Comparison of ENCODE assay signal across 9 cellular contexts in genomic region chr17:75652934-75653549, GRCh38. TPM values are rescaled to one million over a fixed set of nuclear protein-coding genes. Genes with fewer than 3 reads are reported as not detected.
DNase-seq lines count a peak whose midpoint lies in the region; ATAC-seq, FAIRE-seq and TF ChIP-seq lines count a peak whose summit lies in the region.
"Had no signal": no experiment of that assay in that cellular context is flagged by ENCODE, and none has a peak within 500 bp of the region (broad histone marks: within the 10 kb centered on the region; RNA-seq: fewer than 3 reads in every experiment).

No MANE protein-coding gene starts in this region.

- peak overlapping the region; percentile 10; the same call in 1 of the 2 replicates for H3K27ac ChIP-seq in RWPE1
- no peak overlapping the region for H3K27ac ChIP-seq in H1 (ENCODE audit: low read depth, low read length)
- H3K27ac ChIP-seq in naive thymus-derived CD4-positive, alpha-beta T cell (ENCODE audit: low read depth, low read length), result no peak overlapping the region

- H2BK120ac ChIP-seq in H1 (replicated peaks; ENCODE audit: low read depth, low read length), result no peak overlapping the region

- no peaks in the 10 kb centered on the region for H3K79me2 ChIP-seq in H1 (ENCODE audit: control insufficient read depth in 1 of 2, insufficient read depth in 2 of 2, low read length in 2 of 2)

- H3K18ac ChIP-seq in H1 (ENCODE audit: extremely low read depth, low read length), result no peak overlapping the region

- H3K4me1 ChIP-seq in H1 (replicated peaks in 1 of 4; ENCODE audit: control insufficient read depth in 3 of 4, insufficient read depth in 4 of 4, low read length in 3 of 4), result no peaks in the 10 kb centered on the region
- H3K4me1 ChIP-seq in naive thymus-derived CD4-positive, alpha-beta T cell (ENCODE audit: control insufficient read depth in 2 of 2, insufficient read depth in 2 of 2, low read length in 2 of 2), result no peaks in the 10 kb centered on the region

- peaks cover 0 to 5% of the 10 kb centered on the region in 2 experiments for H4K20me1 ChIP-seq in H1 (replicated peaks in 1 of 2; ENCODE audit: control insufficient read depth in 1 of 2, insufficient read depth in 2 of 2, low read length in 2 of 2)

- H3K4me1 Mint-ChIP-seq in naive thymus-derived CD4-positive, alpha-beta T cell, result peaks cover 0 to 11% (median 4%) of the 10 kb centered on the region in 7 donors

- no peak overlapping the region for H3K4me3 Mint-ChIP-seq in naive thymus-derived CD4-positive, alpha-beta T cell

- no peaks in the 10 kb centered on the region for H3K79me1 ChIP-seq in H1 (ENCODE audit: low read depth, low read length)

- TF ChIP-seq CTCF in RWPE1 (conservative IDR thresholded peaks at IDR 0.05; ENCODE audit: low read depth) (peak; percentile 79), H1 (IDR thresholded peaks at IDR 0.05; ENCODE audit: control extremely low read depth in 1 of 3, insufficient read depth in 1 of 3, low read depth in 1 of 3, low read length in 3 of 3) (peak; percentile 92 to 94 (median 93))

- no peak overlapping the region for H3K23ac ChIP-seq in H1 (ENCODE audit: insufficient read length)

- no peak overlapping the region for H2BK20ac ChIP-seq in H1 (ENCODE audit: low read length)

- no peaks in the 10 kb centered on the region for H3K9me3 Mint-ChIP-seq in naive thymus-derived CD4-positive, alpha-beta T cell

- H2AFZ ChIP-seq in H1 (ENCODE audit: low read length), result no peak overlapping the region

- peaks cover 6 to 36% (median 11%) of the 10 kb centered on the region in 4 experiments; a peak in 7 of 8 replicates for H3K36me3 ChIP-seq in H1 (ENCODE audit: control insufficient read depth in 2 of 4, insufficient read depth in 4 of 4, low read length in 3 of 4)
- peaks cover 0 to 52% (median 0%) of the 10 kb centered on the region in 3 experiments for H3K36me3 ChIP-seq in naive thymus-derived CD4-positive, alpha-beta T cell (ENCODE audit: control insufficient read depth in 2 of 3, insufficient read depth in 3 of 3, low read length in 3 of 3)

- no peak overlapping the region for H2AK5ac ChIP-seq in H1 (ENCODE audit: low read depth, low read length)

- H3K9ac ChIP-seq in H1 (replicated peaks in 1 of 4; ENCODE audit: extremely low read depth in 1 of 4, low read depth in 3 of 4, low read length in 3 of 4), result no peak overlapping the region; a peak in 1 of 7 replicates

- no peak overlapping the region for H3K14ac ChIP-seq in H1 (ENCODE audit: insufficient read length)

- no peak for TF ChIP-seq EP300 in H1 (IDR thresholded peaks at IDR 0.05; ENCODE audit: borderline replicate concordance in 1 of 2, low read depth in 2 of 2, low read length in 2 of 2)

- H3K4me3 ChIP-seq in H1 (ENCODE audit: extremely low read depth in 1 of 4, insufficient read depth in 2 of 4, low read depth in 3 of 4, low read length in 4 of 4), result no peak overlapping the region
- H3K4me3 ChIP-seq in naive thymus-derived CD4-positive, alpha-beta T cell (ENCODE audit: low read length), result no peak overlapping the region

- peaks cover 0 to 45% (median 6%) of the 10 kb centered on the region in 5 donors for H3K36me3 Mint-ChIP-seq in naive thymus-derived CD4-positive, alpha-beta T cell

- DNase-seq in COR-L47 (lab: John Stamatoyannopoulos, UW), result peak; percentile 24
- DNase-seq in RWPE1 (ENCODE audit: low spot score), result peak; percentile 26
- peak in 1 of 2 experiments; percentile 77 for DNase-seq in H1 (ENCODE audit: low read depth in 1 of 2, low spot score in 2 of 2)
- peak in 5 of 9 donors; percentile 20 to 30 (median 28) for DNase-seq in naive thymus-derived CD4-positive, alpha-beta T cell
- no peak for DNase-seq in DMS79 (lab: John Stamatoyannopoulos, UW)

- no peak overlapping the region for H2BK12ac ChIP-seq in H1 (ENCODE audit: low read depth, low read length)

- H3K23me2 ChIP-seq in H1 (ENCODE audit: low read depth, low read length), result no peaks in the 10 kb centered on the region

- H4K91ac ChIP-seq in H1 (replicated peaks; ENCODE audit: insufficient read length, low read length), result no peak overlapping the region

- 63% methylated on average over 6 of the region's 6 CpGs; no CpG with 5 or more reads in 1 of the 2 experiments for WGBS in H1 (ENCODE audit: extremely low coverage in 1 of 2, insufficient coverage in 1 of 2, insufficient read length in 1 of 2, insufficient replicate concordance in 2 of 2, low coverage in 1 of 2, low lambda C conversion rate in 2 of 2, missing lambda C conversion rate in 1 of 2), 2 experiments

- POLR2A ChIA-PET in RWPE1 (lab: Yijun Ruan, JAX; ENCODE audit: low non-redundant PET), result interaction anchor here (0.6 to 0.9 kb wide), 2 partner anchors 20 to 382 kb away, joined by 3 read pairs; partner anchors contain the start of gene SMIM5
- POLR2A ChIA-PET in H1 (lab: Charles Lee; ENCODE audit: partially characterized antibody), result interaction anchor here (0.8 to 2.8 kb wide), 5 partner anchors 14 to 154 kb away, joined by 3 to 12 read pairs (median 4); partner anchors contain the start of genes RECQL5 and SAP30BP
- POLR2A ChIA-PET in naive thymus-derived CD4-positive, alpha-beta T cell (lab: Charles Lee), result interaction anchor here (3.0 kb wide), 1 partner anchor 14 kb away, joined by 16 read pairs; the partner anchor contains the start of genes RECQL5 and SAP30BP

- peak; percentile 69 to 77 for TF ChIP-seq RAD21 in H1 (IDR thresholded peaks at IDR 0.05 in 1 of 2, conservative IDR thresholded peaks at IDR 0.05 in 1 of 2; ENCODE audit: low read depth in 2 of 2, low read length in 2 of 2)

- H4K8ac ChIP-seq in H1 (ENCODE audit: extremely low read depth, insufficient read depth, low read length), result no peak overlapping the region

- H3K4ac ChIP-seq in H1 (replicated peaks; ENCODE audit: insufficient read length, low read depth, low read length), result no peak overlapping the region

- H3K27me3 Mint-ChIP-seq in naive thymus-derived CD4-positive, alpha-beta T cell, result no peaks in the 10 kb centered on the region

- peak; percentile 86 for FAIRE-seq in H1 (lab: Jason Lieb, UNC)
- FAIRE-seq: TTC549 had no signal

- no peaks in the 10 kb centered on the region for H3K27me3 ChIP-seq in H1 (replicated peaks in 1 of 4; ENCODE audit: control insufficient read depth in 3 of 4, extremely low read depth in 1 of 4, insufficient read depth in 3 of 4, low read length in 3 of 4)
- no peaks in the 10 kb centered on the region for H3K27me3 ChIP-seq in naive thymus-derived CD4-positive, alpha-beta T cell (ENCODE audit: control insufficient read depth in 2 of 2, insufficient read depth in 2 of 2, low read length in 2 of 2)

- ATAC-seq in GM19468 (IDR thresholded peaks at IDR 0.05; ENCODE audit: extremely low read depth, unreplicated experiment), result peak; percentile 58
- ATAC-seq in naive thymus-derived CD4-positive, alpha-beta T cell, result peak; percentile 85
- no peak for ATAC-seq in GM21367 (IDR thresholded peaks at IDR 0.05; ENCODE audit: unreplicated experiment)
- no peak for ATAC-seq in GM21723 (IDR thresholded peaks at IDR 0.05; ENCODE audit: unreplicated experiment)

- H4K5ac ChIP-seq in H1 (ENCODE audit: insufficient read length, low read depth, low read length), result no peak overlapping the region

- TF ChIP-seq POLR2A in H1 (IDR thresholded peaks at IDR 0.05; ENCODE audit: control extremely low read depth in 1 of 2, low read depth in 2 of 2, low read length in 2 of 2), result no peak

- CTCF ChIA-PET in RWPE1 (lab: Yijun Ruan, JAX), result interaction anchor here (0.5 to 7.1 kb wide), 5 partner anchors 15 to 252 kb away, joined by 3 to 54 read pairs (median 4); partner anchors contain the start of genes MRPL38 and SMIM5
- CTCF ChIA-PET in H1 (lab: Charles Lee; ENCODE audit: partially characterized antibody), result interaction anchor here (0.7 to 51.0 kb wide), 15 partner anchors 9 to 124 kb away, joined by 3 to 2200 read pairs (median 8); partner anchors contain the start of genes GALK1, ITGB4, RECQL5 and SAP30BP
- CTCF ChIA-PET in naive thymus-derived CD4-positive, alpha-beta T cell (lab: Charles Lee), result interaction anchor here (0.6 to 2.1 kb wide), 4 partner anchors 20 to 1471 kb away, joined by 3 to 9 read pairs (median 5); partner anchors contain the start of gene SMIM5

- intact Hi-C loops in naive thymus-derived CD4-positive, alpha-beta T cell (cut with micrococcal nuclease), result no loop called here

- H3K27ac Mint-ChIP-seq in naive thymus-derived CD4-positive, alpha-beta T cell, result peak overlapping the region in 2 of 9 donors; percentile 38 to 51

- no peaks in the 10 kb centered on the region for H3K9me3 ChIP-seq in H1 (ENCODE audit: insufficient read depth in 2 of 2, low read depth in 1 of 2, low read length in 1 of 2)
- no peaks in the 10 kb centered on the region for H3K9me3 ChIP-seq in naive thymus-derived CD4-positive, alpha-beta T cell (ENCODE audit: control insufficient read depth in 2 of 3, low read length in 3 of 3)

- no peak overlapping the region for H3K4me2 ChIP-seq in H1 (ENCODE audit: insufficient read depth in 1 of 2, low read depth in 2 of 2, low read length in 2 of 2)

- H3K56ac ChIP-seq in H1 (replicated peaks; ENCODE audit: insufficient read length, low read depth, low read length), result no peak overlapping the region

- H2BK5ac ChIP-seq in H1 (ENCODE audit: low read depth, low read length), result no peak overlapping the region

- no peak overlapping the region for H2BK15ac ChIP-seq in H1 (ENCODE audit: low read length)

RNA-seq across cellular contexts. Expression of gene RECQL5, which starts 13.9 kb away (rescaled TPM):
- total RNA-seq in H1 (2021; fragmentation: NEBNext Ultra II Directional; extraction: Animal tissue kit (Norgen Biotek cat#: 25700)), result 40.7 and 41.1 TPM in 2 replicates
- 15.1 and 34.9 TPM in 2 replicates for polyA plus RNA-seq in H1 (2011; rRNA removed)
- 32.7 TPM for polyA plus RNA-seq in H1 (2011; cell fraction: cytosol; rRNA removed)
- 166 TPM for polyA plus RNA-seq in H1 (2011; cell fraction: nucleus; rRNA removed)
- polyA plus RNA-seq in H1 (2012, experiment 1 of 2), result 29.1 to 42.9 TPM (median 40.6 TPM) in 4 replicates
- polyA plus RNA-seq in H1 (2012, experiment 2 of 2), result 39.8 TPM
- polyA plus RNA-seq in H1 (2013, experiment 1 of 2), result 27.4 TPM
- 25.6 TPM for polyA plus RNA-seq in H1 (2013, experiment 2 of 2)
- 34.6 and 39.9 TPM in 2 replicates for polyA minus RNA-seq in H1 (2011; rRNA and poly(A)+ RNA removed)
- polyA minus RNA-seq in H1 (2011; cell fraction: cytosol; rRNA and poly(A)+ RNA removed), result 35.7 TPM
- 79.5 TPM for polyA minus RNA-seq in H1 (2011; cell fraction: nucleus; rRNA and poly(A)+ RNA removed)
- total RNA-seq in naive thymus-derived CD4-positive, alpha-beta T cell, result 10 to 100 TPM; 38.7 to 76.5 (median 49.2) TPM
- 10 to 100 TPM; 12.4 to 25.9 TPM for polyA plus RNA-seq in naive thymus-derived CD4-positive, alpha-beta T cell

RNA-seq across cellular contexts. Expression of gene SAP30BP, which starts 14.1 kb away (rescaled TPM):
- total RNA-seq in H1 (2021; fragmentation: NEBNext Ultra II Directional; extraction: Animal tissue kit (Norgen Biotek cat#: 25700)), result 79.9 and 81.5 TPM in 2 replicates
- 63.3 and 82.1 TPM in 2 replicates for polyA plus RNA-seq in H1 (2011; rRNA removed)
- 88.6 TPM for polyA plus RNA-seq in H1 (2011; cell fraction: cytosol; rRNA removed)
- polyA plus RNA-seq in H1 (2011; cell fraction: nucleus; rRNA removed), result 167 TPM
- 60.3 to 81.1 TPM (median 73.3 TPM) in 4 replicates for polyA plus RNA-seq in H1 (2012, experiment 1 of 2)
- 72.8 TPM for polyA plus RNA-seq in H1 (2012, experiment 2 of 2)
- polyA plus RNA-seq in H1 (2013, experiment 1 of 2), result 55.3 TPM
- 51.7 TPM for polyA plus RNA-seq in H1 (2013, experiment 2 of 2)
- 44.8 and 47.0 TPM in 2 replicates for polyA minus RNA-seq in H1 (2011; rRNA and poly(A)+ RNA removed)
- polyA minus RNA-seq in H1 (2011; cell fraction: cytosol; rRNA and poly(A)+ RNA removed), result 35.2 TPM
- polyA minus RNA-seq in H1 (2011; cell fraction: nucleus; rRNA and poly(A)+ RNA removed), result 50.9 TPM
- 100 to 1,000 TPM in 4 of 5 experiments, 10 to 100 TPM in 1; 97.6 to 198 (median 116) TPM for total RNA-seq in naive thymus-derived CD4-positive, alpha-beta T cell
- 10 to 100 TPM; 69.5 to 76.1 TPM for polyA plus RNA-seq in naive thymus-derived CD4-positive, alpha-beta T cell

RNA-seq across cellular contexts. Expression of gene SMIM5, which starts 19.8 kb away (rescaled TPM):
- total RNA-seq in H1 (2021; fragmentation: NEBNext Ultra II Directional; extraction: Animal tissue kit (Norgen Biotek cat#: 25700)), result not detected in 2 replicates
- not detected in 2 replicates for polyA plus RNA-seq in H1 (2011; rRNA removed)
- polyA plus RNA-seq in H1 (2011; cell fraction: cytosol; rRNA removed), result not detected
- 0.14 TPM for polyA plus RNA-seq in H1 (2011; cell fraction: nucleus; rRNA removed)
- polyA plus RNA-seq in H1 (2012, experiment 1 of 2), result 0.07 to 0.79 TPM (median 0.30 TPM) in 4 replicates
- polyA plus RNA-seq in H1 (2012, experiment 2 of 2), result 0.08 TPM
- not detected for polyA plus RNA-seq in H1 (2013, experiment 1 of 2)
- polyA plus RNA-seq in H1 (2013, experiment 2 of 2), result not detected
- not detected in 2 replicates for polyA minus RNA-seq in H1 (2011; rRNA and poly(A)+ RNA removed)
- polyA minus RNA-seq in H1 (2011; cell fraction: cytosol; rRNA and poly(A)+ RNA removed), result not detected
- polyA minus RNA-seq in H1 (2011; cell fraction: nucleus; rRNA and poly(A)+ RNA removed), result not detected
- 1 to 10 TPM in 2 of 5 experiments, under 1 TPM in 3; 0.43 to 2.4 (median 0.84) TPM for total RNA-seq in naive thymus-derived CD4-positive, alpha-beta T cell
- under 1 TPM; 0.06 to 0.22 TPM for polyA plus RNA-seq in naive thymus-derived CD4-positive, alpha-beta T cell

Comparison
In these comparisons a context has a peak if more than half of its experiments do, and no peak if none do; other contexts are left out.
1. ATAC-seq: peak in GM19468 (single experiment) and naive thymus-derived CD4-positive, alpha-beta T cell (single experiment); none in GM21367 (single experiment) and GM21723 (single experiment).